In genomic region chr1:93079685-93080141, GRCh38 we compare ENCODE assay signal across 8 cellular contexts. TPM values are rescaled to one million over a fixed set of nuclear protein-coding genes. Genes with fewer than 3 reads are reported as not detected.
DNase-seq lines count a peak whose midpoint lies in the region; ATAC-seq, FAIRE-seq and TF ChIP-seq lines count a peak whose summit lies in the region.

No MANE protein-coding gene starts in this region.

- peak overlapping the region; percentile 73 for H3K4me2 ChIP-seq in HCT116 (ENCODE audit: low read length)

- H3K9ac ChIP-seq in HCT116 (ENCODE audit: low read length) (peak overlapping the region; percentile 99), kidney (ENCODE audit: low read length in 2 of 2) (peak overlapping the region; percentile 12 to 77)

- H3K27me3 ChIP-seq in BE2C (no peaks in the 10 kb centered on the region), HCT116 (ENCODE audit: insufficient read depth, low read length) (no peaks in the 10 kb centered on the region)

- H3K4me3 ChIP-seq in BE2C (ENCODE audit: low read depth, low read length) (peak overlapping the region; percentile 88), HCT116 (replicated peaks in 1 of 2; ENCODE audit: low read depth in 1 of 2, low read length in 2 of 2) (peak overlapping the region; percentile 98), kidney (ENCODE audit: low read length in 2 of 2) (peak overlapping the region; percentile 84 to 93)

- TF ChIP-seq CTCF in BE2C (IDR thresholded peaks at IDR 0.05; ENCODE audit: low read depth, low read length) (no peak), HCT116 (IDR thresholded peaks at IDR 0.05 in 2 of 3, conservative IDR thresholded peaks at IDR 0.05 in 1 of 3; ENCODE audit: borderline replicate concordance in 1 of 3, insufficient read depth in 1 of 3, low read depth in 2 of 3, low read length in 2 of 3) (no peak), kidney (IDR thresholded peaks at IDR 0.05; ENCODE audit: borderline replicate concordance, extremely low read depth, insufficient read depth) (no peak)

- RAD21 ChIA-PET in HCT116 (lab: Charles Lee; ENCODE audit: low non-redundant PET in 1 of 2, low total read pairs in 2 of 2, uncharacterized antibody in 2 of 2, unreplicated experiment in 2 of 2), result no interaction called here

- H4K20me1 ChIP-seq in HCT116 (ENCODE audit: insufficient read depth), result peaks cover 16% of the 10 kb centered on the region; the same call in 1 of the 2 replicates

- peaks cover 4% of the 10 kb centered on the region for H3K36me3 ChIP-seq in BE2C
- peaks cover 0 to 12% of the 10 kb centered on the region in 2 experiments; a peak in 1 of 4 replicates for H3K36me3 ChIP-seq in HCT116 (ENCODE audit: control insufficient read depth in 1 of 2, insufficient read depth in 2 of 2, low read length in 2 of 2)
- H3K36me3 ChIP-seq in kidney (ENCODE audit: control insufficient read depth in 1 of 2, insufficient read depth in 2 of 2, low read length in 2 of 2), result no peaks in the 10 kb centered on the region

- TF ChIP-seq POLR2A in HCT116 (IDR thresholded peaks at IDR 0.05; ENCODE audit: borderline replicate concordance, extremely low read depth, insufficient read depth, insufficient read length), result no peak

- no peaks in the 10 kb centered on the region for H3K9me3 ChIP-seq in BE2C
- H3K9me3 ChIP-seq in HCT116 (ENCODE audit: control insufficient read depth in 1 of 2, insufficient read depth in 1 of 2, low read depth in 1 of 2, low read length in 2 of 2), result no peaks in the 10 kb centered on the region
- H3K9me3 ChIP-seq in kidney (ENCODE audit: control insufficient read depth in 1 of 2, low read length in 2 of 2), result no peaks in the 10 kb centered on the region

- H3K27ac ChIP-seq in HCT116 (ENCODE audit: low read depth, low read length) (peak overlapping the region; percentile 71), caudate nucleus (ENCODE audit: low read depth, low read length) (peak overlapping the region; percentile 88), kidney (ENCODE audit: low read depth in 2 of 2, low read length in 2 of 2) (peak overlapping the region; percentile 88 to 90)

- no peak for FAIRE-seq in kidney (lab: Jason Lieb, UNC)

- no TSS peak for BruUV-seq in HCT116 (replicated peaks; lab: Mats Ljungman, UMichigan)

- peak; percentile 7 for DNase-seq in BE2C
- DNase-seq in HCT116 (ENCODE audit: low read depth, low spot score), result no peak
- peak; percentile 32 for DNase-seq in SW480 (ENCODE audit: low spot score)
- DNase-seq in caudate nucleus (lab: John Stamatoyannopoulos, UW), result peak in 46 of 61 donors; percentile 2 to 71 (median 30)
- DNase-seq in kidney, result peak; percentile 77
- peak; percentile 6 for DNase-seq in stimulated activated CD4-positive, alpha-beta T cell treated with anti-CD3 and anti-CD28 coated beads, Interleukin-1b, Interleukin-23, amount 100 ng/mL, for 48 hours
- DNase-seq in effector CD4-positive, alpha-beta T cell, result no peak
- no peak for DNase-seq in HuH-7.5 (ENCODE audit: low spot score)

- H3K4me1 ChIP-seq in BE2C (no peaks in the 10 kb centered on the region), HCT116 (ENCODE audit: control insufficient read depth in 1 of 2, insufficient read depth in 2 of 2, low read length in 2 of 2) (peaks cover 6 to 23% of the 10 kb centered on the region in 2 experiments; a peak in 3 of 4 replicates), kidney (ENCODE audit: control insufficient read depth in 1 of 2, insufficient read depth in 1 of 2, low read depth in 1 of 2, low read length in 2 of 2) (peaks cover 0 to 2% of the 10 kb centered on the region in 2 donors)

- H2AFZ ChIP-seq in HCT116 (ENCODE audit: low read depth, low read length, poor library complexity, severe bottlenecking), result peak overlapping the region; percentile 73

- peak; percentile 59 for ATAC-seq in HCT116

- POLR2A ChIA-PET in HCT116 (lab: Charles Lee), result interaction anchor here (0.7 to 1.6 kb wide), 4 partner anchors 13 to 118 kb away, joined by 3 to 7 read pairs (median 3); no protein-coding TSS in a partner anchor

- no peak for TF ChIP-seq RAD21 in HCT116 (IDR thresholded peaks at IDR 0.05; ENCODE audit: low read depth)

- H3K9me2 ChIP-seq in HCT116 (ENCODE audit: insufficient read depth), result no peaks in the 10 kb centered on the region

- CTCF ChIA-PET in HCT116 (lab: Charles Lee), result interaction anchor here (0.9 to 2.3 kb wide), 8 partner anchors 12 to 764 kb away, joined by 3 to 8 read pairs (median 4); no protein-coding TSS in a partner anchor

- intact Hi-C loops in HCT116 (cut with micrococcal nuclease) (loop anchor here (10.0 kb wide), 1 partner anchor 795 kb away; the partner anchor contains the start of gene DNTTIP2), kidney (cut with DNase I) (no loop called here)

- H3K79me2 ChIP-seq in HCT116 (ENCODE audit: insufficient read depth, low read length), result peaks cover 56% of the 10 kb centered on the region

TF ChIP-seq in HCT116, 20 proteins besides CTCF, POLR2A, EP300 and RAD21:
- no peak for TF ChIP-seq YY1 (IDR thresholded peaks at IDR 0.05; ENCODE audit: extremely low read depth, insufficient replicate concordance, low read depth, low read length)
- no peak for TF ChIP-seq EZH2 (IDR thresholded peaks at IDR 0.05)
- TF ChIP-seq REST (IDR thresholded peaks at IDR 0.05; ENCODE audit: low read depth), result no peak
- no peak for TF ChIP-seq ZFX (IDR thresholded peaks at IDR 0.05)
- no peak for TF ChIP-seq SRF (IDR thresholded peaks at IDR 0.05; ENCODE audit: low read depth)
- no peak for TF ChIP-seq EZH2phosphoT487 (IDR thresholded peaks at IDR 0.05; ENCODE audit: borderline replicate concordance)
- TF ChIP-seq ZNF274 (IDR thresholded peaks at IDR 0.05; ENCODE audit: low read depth, low read length), result no peak
- TF ChIP-seq ELF1 (IDR thresholded peaks at IDR 0.05; ENCODE audit: borderline replicate concordance, low read depth), result no peak
- TF ChIP-seq SP1 (IDR thresholded peaks at IDR 0.05; ENCODE audit: low read depth), result no peak
- TF ChIP-seq EGR1 (IDR thresholded peaks at IDR 0.05; ENCODE audit: low read depth), result no peak; the same call in 1 of the 2 replicates
- TF ChIP-seq SIN3A (IDR thresholded peaks at IDR 0.05; ENCODE audit: low read depth), result no peak
- no peak for TF ChIP-seq CBX3 (IDR thresholded peaks at IDR 0.05; ENCODE audit: low read depth)
- no peak for TF ChIP-seq ATF3 (IDR thresholded peaks at IDR 0.05)
- TF ChIP-seq CEBPB (IDR thresholded peaks at IDR 0.05; ENCODE audit: low read depth), result no peak
- no peak for TF ChIP-seq MAX (IDR thresholded peaks at IDR 0.05)

RNA-seq across cellular contexts. Expression of gene MTF2, which starts 0.6 kb away (rescaled TPM):
- polyA plus RNA-seq in BE2C (2012; ENCODE audit: insufficient read depth, insufficient read length, low read depth), result 9.9 TPM
- total RNA-seq in HCT116 (2021; ENCODE audit: unreplicated experiment) (45.5 TPM), kidney (30.5 TPM)
- 25.2 and 25.9 TPM in 2 replicates for polyA plus RNA-seq in HCT116 (2012)
- 8.8 TPM for polyA plus RNA-seq in kidney (ENCODE audit: insufficient read depth, low read depth, low replicate concordance)

Comparison
In these comparisons a context has a peak if more than half of its experiments do, and no peak if none do; other contexts are left out.
1. DNase-seq: peak in BE2C (single experiment), SW480 (single experiment), caudate nucleus (46 of 61), kidney (single experiment) and stimulated activated CD4-positive, alpha-beta T cell treated with anti-CD3 and anti-CD28 coated beads, Interleukin-1b, Interleukin-23, amount 100 ng/mL, for 48 hours (single experiment); none in HCT116 (single experiment), effector CD4-positive, alpha-beta T cell (single experiment) and HuH-7.5 (single experiment).
2. Peak in every context shown above with its lines, with median percentiles within 50 percentile points of each other: H3K4me3 ChIP-seq and H3K27ac ChIP-seq.